Comparison of ENCODE assay signal across 8 cellular contexts in the genomic region with DNA sequence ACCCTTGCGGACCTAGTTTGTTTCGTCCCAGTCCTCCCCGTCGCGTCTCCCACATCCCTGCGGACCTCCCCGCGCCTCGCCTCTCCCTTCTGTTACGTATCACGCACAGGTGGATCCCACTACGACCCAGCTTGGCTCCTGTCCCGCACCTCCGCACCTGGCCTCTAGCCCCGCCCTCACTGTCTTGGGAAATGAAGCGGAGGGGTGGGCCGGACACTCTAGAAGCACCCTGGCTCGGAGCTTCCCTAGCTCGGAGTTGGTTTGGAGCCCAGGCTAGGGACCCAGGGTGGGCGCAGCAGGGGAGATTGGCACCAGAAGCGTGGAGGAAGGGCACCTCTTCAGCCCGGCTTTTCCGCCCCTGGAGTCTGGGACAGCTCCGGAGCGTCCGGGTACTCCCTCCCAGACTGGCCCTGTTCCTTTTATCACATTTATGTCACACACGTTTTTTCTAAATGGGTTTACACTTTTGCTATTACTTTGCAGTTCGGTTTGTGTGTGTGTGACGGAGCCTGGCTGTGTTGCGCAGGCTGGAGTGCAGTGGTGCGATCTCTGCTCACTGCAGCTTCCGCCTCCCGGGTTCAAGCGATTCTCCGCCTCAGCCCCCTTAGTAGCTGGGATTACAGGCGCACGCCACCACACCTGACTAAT. TPM values are rescaled to one million over a fixed set of nuclear protein-coding genes. Genes with fewer than 3 reads are reported as not detected.
DNase-seq lines count a peak whose midpoint lies in the region; ATAC-seq, FAIRE-seq and TF ChIP-seq lines count a peak whose summit lies in the region.

No MANE protein-coding gene starts in this region.

- H4K20me1 ChIP-seq in Loucy (ENCODE audit: insufficient read depth, low read length, poor library complexity, severe bottlenecking) (no peaks in the 10 kb centered on the region), keratinocyte (ENCODE audit: control insufficient read depth, extremely low read depth, insufficient read depth, low read length) (no peaks in the 10 kb centered on the region)

- intact Hi-C loops in breast epithelium (cut with DNase I; ENCODE audit: low total_unique reads), result no loop called here
- intact Hi-C loops in spleen (cut with DNase I; ENCODE audit: low total_unique reads), result loop anchor here (5.0 kb wide), 1 partner anchor 130 kb away; no protein-coding TSS in a partner anchor

- no peaks in the 10 kb centered on the region for H3K9me2 ChIP-seq in Loucy (replicated peaks; ENCODE audit: low read depth, low read length)

- dilution Hi-C loops in keratinocyte (cut with MboI; ENCODE audit: extremely low pct_ligation_motif_present, low sequenced_read_pairs), result no loop called here

- H3K4me3 Mint-ChIP-seq in T-helper 17 cell, result peak overlapping the region; percentile 97

- H3K27ac ChIP-seq in breast epithelium, result peak overlapping the region; percentile 98 to 99
- peak overlapping the region; percentile 87 for H3K27ac ChIP-seq in keratinocyte (ENCODE audit: control insufficient read depth, insufficient read depth, low read length)
- peak overlapping the region; percentile 93 to 99 (median 98) for H3K27ac ChIP-seq in spleen

- H3K9me1 ChIP-seq in keratinocyte (ENCODE audit: control insufficient read depth, extremely low read depth, insufficient read depth, low read length), result no peaks in the 10 kb centered on the region

- TF ChIP-seq POLR2A in breast epithelium (IDR thresholded peaks at IDR 0.05) (peak; percentile 43), spleen (IDR thresholded peaks at IDR 0.05) (no peak)

- WGBS in spleen, 5 donors, result 0 to 3% (median 1%) methylated on average over 36 to 37 of the region's 37 CpGs

- peak overlapping the region; percentile 78 for H3K4me3 ChIP-seq in Loucy (ENCODE audit: low read length, poor library complexity, severe bottlenecking)
- peak overlapping the region; percentile 67 to 81 (median 75) for H3K4me3 ChIP-seq in breast epithelium
- peak overlapping the region; percentile 48 to 76 (median 73) for H3K4me3 ChIP-seq in keratinocyte (ENCODE audit: control insufficient read depth in 2 of 3, extremely low read depth in 1 of 3, insufficient read depth in 2 of 3, low read depth in 1 of 3, low read length in 3 of 3)
- H3K4me3 ChIP-seq in spleen, result peak overlapping the region; percentile 24 to 78 (median 56)

- TF ChIP-seq CTCF in Loucy (conservative IDR thresholded peaks at IDR 0.05; ENCODE audit: low read length) (no peak), breast epithelium (IDR thresholded peaks at IDR 0.05) (peak in 1 of 3 donors; percentile 17), keratinocyte (optimal IDR thresholded peaks at IDR 0.05 in 1 of 3, IDR thresholded peaks at IDR 0.05 in 1 of 3, conservative IDR thresholded peaks at IDR 0.05 in 1 of 3; ENCODE audit: extremely low read depth in 1 of 3, insufficient read depth in 2 of 3, low read length in 3 of 3) (no peak), spleen (IDR thresholded peaks at IDR 0.05 in 8 of 11, conservative IDR thresholded peaks at IDR 0.05 in 3 of 11) (no peak)

- H3K36me3 Mint-ChIP-seq in T-helper 17 cell (ENCODE audit: low read depth), result peaks cover 2% of the 10 kb centered on the region

- H3K9ac ChIP-seq in Loucy (ENCODE audit: low read depth, low read length, poor library complexity, severe bottlenecking), result peak overlapping the region; percentile 74
- peak overlapping the region; percentile 86 for H3K9ac ChIP-seq in keratinocyte (ENCODE audit: control insufficient read depth, extremely low read depth, insufficient read depth, low read length)

- H3K27me3 Mint-ChIP-seq in T-helper 17 cell, result no peaks in the 10 kb centered on the region

- DNase-seq in ELR (ENCODE audit: low read depth), result peak; percentile 37
- peak in 2 of 3 donors; percentile 37 to 51 for DNase-seq in T-helper 17 cell
- peak; percentile 93 for DNase-seq in breast epithelium (ENCODE audit: low spot score in 2 of 2)
- no peak for DNase-seq in keratinocyte (ENCODE audit: low read depth, low spot score)
- peak; percentile 94 for DNase-seq in spleen

- peak; percentile 29 for ATAC-seq in T-helper 17 cell
- no peak for ATAC-seq in HG03045 (IDR thresholded peaks at IDR 0.05; ENCODE audit: unreplicated experiment)
- no peak for ATAC-seq in GM18502 (IDR thresholded peaks at IDR 0.05; ENCODE audit: poor library complexity, unreplicated experiment)

- FAIRE-seq in keratinocyte (lab: Jason Lieb, UNC), result no peak

- H3K36me3 ChIP-seq in Loucy (ENCODE audit: insufficient read depth, low read length) (no peaks in the 10 kb centered on the region), breast epithelium (no peaks in the 10 kb centered on the region), keratinocyte (ENCODE audit: control insufficient read depth in 2 of 2, extremely low read depth in 1 of 2, insufficient read depth in 2 of 2, low read length in 2 of 2) (peaks cover 11 to 19% of the 10 kb centered on the region in 2 experiments), spleen (peaks cover 0 to 32% (median 23%) of the 10 kb centered on the region in 6 donors)

- peaks cover 21% of the 10 kb centered on the region for H3K4me1 Mint-ChIP-seq in T-helper 17 cell

- H2AFZ ChIP-seq in Loucy (ENCODE audit: low read length) (peak overlapping the region; percentile 83), keratinocyte (ENCODE audit: control insufficient read depth, low read length) (peak overlapping the region; percentile 60)

- H3K4me1 ChIP-seq in Loucy (ENCODE audit: insufficient read depth, low read length, poor library complexity, severe bottlenecking), result peaks cover 10% of the 10 kb centered on the region
- peaks cover 0 to 7% of the 10 kb centered on the region in 2 donors for H3K4me1 ChIP-seq in breast epithelium
- H3K4me1 ChIP-seq in keratinocyte (ENCODE audit: control insufficient read depth, extremely low read depth, insufficient read depth, low read length), result peaks cover 23% of the 10 kb centered on the region
- peaks cover 9 to 64% (median 40%) of the 10 kb centered on the region in 6 donors for H3K4me1 ChIP-seq in spleen

- H3K9me3 ChIP-seq in Loucy (ENCODE audit: insufficient read depth, low read depth, low read length) (no peaks in the 10 kb centered on the region), T-helper 17 cell (ENCODE audit: control insufficient read depth, low read length, poor library complexity, severe bottlenecking) (no peaks in the 10 kb centered on the region), breast epithelium (no peaks in the 10 kb centered on the region), keratinocyte (ENCODE audit: control insufficient read depth, low read depth, low read length) (no peaks in the 10 kb centered on the region), spleen (no peaks in the 10 kb centered on the region)

- H3K4me2 ChIP-seq in Loucy (ENCODE audit: low read depth, low read length, poor library complexity, severe bottlenecking) (peak overlapping the region; percentile 93), keratinocyte (ENCODE audit: control insufficient read depth, extremely low read depth, insufficient read depth, low read depth, low read length) (peak overlapping the region; percentile 93)

- H3K27ac Mint-ChIP-seq in T-helper 17 cell, result peak overlapping the region; percentile 96

- no peaks in the 10 kb centered on the region for H3K27me3 ChIP-seq in Loucy (ENCODE audit: insufficient read depth, low read length, poor library complexity, severe bottlenecking)
- H3K27me3 ChIP-seq in breast epithelium, result no peaks in the 10 kb centered on the region
- no peaks in the 10 kb centered on the region for H3K27me3 ChIP-seq in keratinocyte (ENCODE audit: control insufficient read depth, extremely low read depth, insufficient read depth, low read length)
- H3K27me3 ChIP-seq in spleen (replicated peaks in 1 of 7), result no peaks in the 10 kb centered on the region

- H3K79me2 ChIP-seq in Loucy (ENCODE audit: insufficient read depth, low read length), result no peaks in the 10 kb centered on the region
- H3K79me2 ChIP-seq in keratinocyte (ENCODE audit: control insufficient read depth, insufficient read depth, low read length), result no peaks in the 10 kb centered on the region

- no peaks in the 10 kb centered on the region for H3F3A ChIP-seq in Loucy (ENCODE audit: low read depth)

RNA-seq across cellular contexts. Expression of a gene that starts 1.4 kb away (rescaled TPM):
- total RNA-seq in T-helper 17 cell, result under 1 TPM; 0.23 to 0.75 TPM
- total RNA-seq in breast epithelium, result 1 to 10 TPM in 2 of 3 donors, not detected in 1; 2.3 to 2.6 TPM
- polyA plus RNA-seq in keratinocyte, result not detected in 3 replicates
- polyA plus RNA-seq in keratinocyte (2011; ENCODE audit: low read depth), result not detected
- polyA plus RNA-seq in keratinocyte (2011; cell fraction: cytosol; rRNA removed), result not detected in 2 replicates
- not detected in 2 replicates for polyA plus RNA-seq in keratinocyte (2011; cell fraction: nucleus; rRNA removed)
- polyA plus RNA-seq in keratinocyte (2012; ENCODE audit: low replicate concordance), result 1.5 and 2.8 TPM in 2 replicates
- 0.33 TPM in 1 of 3 replicates, not detected in the others for polyA minus RNA-seq in keratinocyte
- polyA minus RNA-seq in keratinocyte (2011; cell fraction: cytosol; rRNA and poly(A)+ RNA removed), result not detected
- polyA minus RNA-seq in keratinocyte (2011; cell fraction: nucleus; rRNA and poly(A)+ RNA removed), result not detected in 2 replicates
- under 1 TPM in 2 of 7 donors, not detected in 5; 0.37 to 0.97 TPM for total RNA-seq in spleen
- polyA plus RNA-seq in spleen, result 1 to 10 TPM in 1 of 3 donors, under 1 TPM in 2; 0.70 to 1.5 (median 0.74) TPM

RNA-seq across cellular contexts. Expression of a gene that starts 5.2 kb away (rescaled TPM):
- 10 to 100 TPM; 65.5 to 69.7 TPM for total RNA-seq in T-helper 17 cell
- total RNA-seq in breast epithelium, result 10 to 100 TPM; 28.8 to 32.8 (median 29.4) TPM
- 23.4 to 27.2 TPM (median 23.6 TPM) in 3 replicates for polyA plus RNA-seq in keratinocyte
- 10.4 TPM for polyA plus RNA-seq in keratinocyte (2011; ENCODE audit: low read depth)
- 16.0 and 32.3 TPM in 2 replicates for polyA plus RNA-seq in keratinocyte (2011; cell fraction: cytosol; rRNA removed)
- polyA plus RNA-seq in keratinocyte (2011; cell fraction: nucleus; rRNA removed), result 42.7 and 47.8 TPM in 2 replicates
- 13.2 and 14.3 TPM in 2 replicates for polyA plus RNA-seq in keratinocyte (2012; ENCODE audit: low replicate concordance)
- polyA minus RNA-seq in keratinocyte, result 21.9 to 44.1 TPM (median 37.6 TPM) in 3 replicates
- 18.0 TPM for polyA minus RNA-seq in keratinocyte (2011; cell fraction: cytosol; rRNA and poly(A)+ RNA removed)
- 25.7 and 39.8 TPM in 2 replicates for polyA minus RNA-seq in keratinocyte (2011; cell fraction: nucleus; rRNA and poly(A)+ RNA removed)
- total RNA-seq in spleen, result 10 to 100 TPM; 39.5 to 74.5 (median 56.8) TPM
- polyA plus RNA-seq in spleen, result 10 to 100 TPM in 1 of 3 donors, 1 to 10 TPM in 2; 6.2 to 15.5 (median 6.2) TPM

RNA-seq across cellular contexts. Expression of a gene that starts 12.4 kb away (rescaled TPM):
- 100 to 1,000 TPM; 189 to 206 TPM for total RNA-seq in T-helper 17 cell
- 10 to 100 TPM; 27.9 to 57.0 (median 28.2) TPM for total RNA-seq in breast epithelium
- polyA plus RNA-seq in keratinocyte, result 8.9 to 26.3 TPM (median 12.0 TPM) in 3 replicates
- 5.7 TPM for polyA plus RNA-seq in keratinocyte (2011; ENCODE audit: low read depth)
- polyA plus RNA-seq in keratinocyte (2011; cell fraction: cytosol; rRNA removed), result 4.4 and 8.3 TPM in 2 replicates
- polyA plus RNA-seq in keratinocyte (2011; cell fraction: nucleus; rRNA removed), result 56.9 and 74.4 TPM in 2 replicates
- 9.4 and 10.2 TPM in 2 replicates for polyA plus RNA-seq in keratinocyte (2012; ENCODE audit: low replicate concordance)
- polyA minus RNA-seq in keratinocyte, result 11.3 to 14.6 TPM (median 12.1 TPM) in 3 replicates
- 26.7 TPM for polyA minus RNA-seq in keratinocyte (2011; cell fraction: cytosol; rRNA and poly(A)+ RNA removed)
- 23.6 and 25.0 TPM in 2 replicates for polyA minus RNA-seq in keratinocyte (2011; cell fraction: nucleus; rRNA and poly(A)+ RNA removed)
- total RNA-seq in spleen, result 10 to 100 TPM; 59.9 to 94.0 (median 70.9) TPM
- polyA plus RNA-seq in spleen, result 10 to 100 TPM; 37.8 to 72.0 (median 38.5) TPM

RNA-seq across cellular contexts. Expression of a gene that starts 18.9 kb away (rescaled TPM):
- total RNA-seq in T-helper 17 cell (100 to 1,000 TPM; 188 to 189 TPM), breast epithelium (10 to 100 TPM; 27.5 to 70.2 (median 45.4) TPM), spleen (100 to 1,000 TPM in 4 of 7 donors, 10 to 100 TPM in 3; 82.3 to 199 (median 156) TPM)
- polyA plus RNA-seq in keratinocyte (10.6 to 109 TPM (median 11.4 TPM) in 3 replicates), spleen (100 to 1,000 TPM in 1 of 3 donors, 10 to 100 TPM in 2; 64.5 to 125 (median 99.7) TPM)
- 169 TPM for polyA plus RNA-seq in keratinocyte (2011; ENCODE audit: low read depth)
- polyA plus RNA-seq in keratinocyte (2011; cell fraction: cytosol; rRNA removed), result 40.0 and 100 TPM in 2 replicates
- 79.4 and 81.9 TPM in 2 replicates for polyA plus RNA-seq in keratinocyte (2011; cell fraction: nucleus; rRNA removed)
- 218 and 435 TPM in 2 replicates for polyA plus RNA-seq in keratinocyte (2012; ENCODE audit: low replicate concordance)
- polyA minus RNA-seq in keratinocyte, result 17.6 to 114 TPM (median 20.6 TPM) in 3 replicates
- 241 TPM for polyA minus RNA-seq in keratinocyte (2011; cell fraction: cytosol; rRNA and poly(A)+ RNA removed)
- polyA minus RNA-seq in keratinocyte (2011; cell fraction: nucleus; rRNA and poly(A)+ RNA removed), result 36.1 and 43.0 TPM in 2 replicates

RNA-seq across cellular contexts. Expression of a gene that starts 57.7 kb away (rescaled TPM):
- total RNA-seq in T-helper 17 cell (1 to 10 TPM; 4.4 to 8.4 TPM), breast epithelium (10 to 100 TPM in 2 of 3 donors, 1 to 10 TPM in 1; 8.8 to 22.0 (median 16.7) TPM), spleen (10 to 100 TPM in 6 of 7 donors, 1 to 10 TPM in 1; 9.7 to 15.3 (median 12.8) TPM)
- polyA plus RNA-seq in keratinocyte (2.4 to 3.6 TPM (median 3.0 TPM) in 3 replicates), spleen (1 to 10 TPM; 2.2 to 5.1 (median 2.2) TPM)
- 0.49 TPM for polyA plus RNA-seq in keratinocyte (2011; ENCODE audit: low read depth)
- polyA plus RNA-seq in keratinocyte (2011; cell fraction: cytosol; rRNA removed), result 2.9 and 3.1 TPM in 2 replicates
- 8.8 and 10.1 TPM in 2 replicates for polyA plus RNA-seq in keratinocyte (2011; cell fraction: nucleus; rRNA removed)
- polyA plus RNA-seq in keratinocyte (2012; ENCODE audit: low replicate concordance), result 1.6 and 4.4 TPM in 2 replicates
- 6.2 to 9.5 TPM (median 7.9 TPM) in 3 replicates for polyA minus RNA-seq in keratinocyte
- polyA minus RNA-seq in keratinocyte (2011; cell fraction: cytosol; rRNA and poly(A)+ RNA removed), result 9.8 TPM
- 10.2 and 11.2 TPM in 2 replicates for polyA minus RNA-seq in keratinocyte (2011; cell fraction: nucleus; rRNA and poly(A)+ RNA removed)
